Comparison of ENCODE assay signal across 1 cellular context in genomic region chr17:34382586-34383224, GRCh38.
TF ChIP-seq lines count a peak whose summit lies in the region.

No MANE protein-coding gene starts in this region.

TF ChIP-seq in GM23338, 12 proteins besides CTCF, POLR2A, EP300 and RAD21 (continued from another document):
- TF ChIP-seq, protein P1, sequence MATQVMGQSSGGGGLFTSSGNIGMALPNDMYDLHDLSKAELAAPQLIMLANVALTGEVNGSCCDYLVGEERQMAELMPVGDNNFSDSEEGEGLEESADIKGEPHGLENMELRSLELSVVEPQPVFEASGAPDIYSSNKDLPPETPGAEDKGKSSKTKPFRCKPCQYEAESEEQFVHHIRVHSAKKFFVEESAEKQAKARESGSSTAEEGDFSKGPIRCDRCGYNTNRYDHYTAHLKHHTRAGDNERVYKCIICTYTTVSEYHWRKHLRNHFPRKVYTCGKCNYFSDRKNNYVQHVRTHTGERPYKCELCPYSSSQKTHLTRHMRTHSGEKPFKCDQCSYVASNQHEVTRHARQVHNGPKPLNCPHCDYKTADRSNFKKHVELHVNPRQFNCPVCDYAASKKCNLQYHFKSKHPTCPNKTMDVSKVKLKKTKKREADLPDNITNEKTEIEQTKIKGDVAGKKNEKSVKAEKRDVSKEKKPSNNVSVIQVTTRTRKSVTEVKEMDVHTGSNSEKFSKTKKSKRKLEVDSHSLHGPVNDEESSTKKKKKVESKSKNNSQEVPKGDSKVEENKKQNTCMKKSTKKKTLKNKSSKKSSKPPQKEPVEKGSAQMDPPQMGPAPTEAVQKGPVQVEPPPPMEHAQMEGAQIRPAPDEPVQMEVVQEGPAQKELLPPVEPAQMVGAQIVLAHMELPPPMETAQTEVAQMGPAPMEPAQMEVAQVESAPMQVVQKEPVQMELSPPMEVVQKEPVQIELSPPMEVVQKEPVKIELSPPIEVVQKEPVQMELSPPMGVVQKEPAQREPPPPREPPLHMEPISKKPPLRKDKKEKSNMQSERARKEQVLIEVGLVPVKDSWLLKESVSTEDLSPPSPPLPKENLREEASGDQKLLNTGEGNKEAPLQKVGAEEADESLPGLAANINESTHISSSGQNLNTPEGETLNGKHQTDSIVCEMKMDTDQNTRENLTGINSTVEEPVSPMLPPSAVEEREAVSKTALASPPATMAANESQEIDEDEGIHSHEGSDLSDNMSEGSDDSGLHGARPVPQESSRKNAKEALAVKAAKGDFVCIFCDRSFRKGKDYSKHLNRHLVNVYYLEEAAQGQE (IDR thresholded peaks at IDR 0.05; ENCODE audit: unreplicated experiment), result no peak
- TF ChIP-seq JUNB (IDR thresholded peaks at IDR 0.05; ENCODE audit: unreplicated experiment), result no peak
- no peak for TF ChIP-seq EZH2phosphoT487 (IDR thresholded peaks at IDR 0.05; ENCODE audit: unreplicated experiment)
